Comparison of ENCODE assay signal across 9 cellular contexts in the genomic region with DNA sequence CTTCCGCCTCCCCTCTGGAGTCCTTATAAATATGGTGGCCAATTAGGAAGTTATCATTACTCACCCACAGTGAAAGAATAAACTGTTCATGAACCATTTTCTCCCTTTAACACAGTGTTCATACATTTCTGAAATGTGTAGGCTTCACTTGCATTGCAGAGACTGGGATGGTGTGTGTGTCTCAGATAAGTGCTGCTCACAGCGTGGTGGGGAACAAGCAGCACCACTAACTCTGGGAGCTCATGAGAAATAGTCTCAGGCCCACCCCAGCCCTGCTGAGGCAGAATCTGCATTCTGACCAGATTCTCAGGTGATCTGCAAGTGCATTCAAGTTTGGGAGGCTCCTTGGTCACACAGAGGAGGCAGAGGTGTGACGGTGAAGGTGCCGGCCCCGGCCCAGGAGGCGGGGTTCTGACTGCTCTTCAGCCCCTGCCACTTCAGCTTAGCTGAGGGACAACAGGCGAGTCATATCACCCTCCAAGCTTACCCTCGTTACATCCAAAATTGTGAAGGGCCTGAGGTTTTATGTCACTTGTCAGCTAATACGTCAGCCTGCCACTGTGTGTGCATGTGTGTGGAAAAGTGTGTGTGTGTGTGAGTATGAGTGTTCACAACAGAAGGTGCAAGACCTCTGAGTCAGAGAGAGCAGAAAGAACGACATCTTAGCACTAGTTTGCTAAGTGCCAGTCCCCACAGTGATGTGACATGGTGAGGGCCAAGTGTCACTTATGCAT. TPM values are rescaled to one million over a fixed set of nuclear protein-coding genes. Genes with fewer than 3 reads are reported as not detected.
A peak's percentile ranks its signal among the peaks of the same experiment; 100 is the strongest.
DNase-seq lines count a peak whose midpoint lies in the region; ATAC-seq and TF ChIP-seq lines count a peak whose summit lies in the region.
"Had no signal": no experiment of that assay in that cellular context is flagged by ENCODE, and none has a peak within 500 bp of the region (broad histone marks: within the 10 kb centered on the region; RNA-seq: fewer than 3 reads in every experiment).

No MANE protein-coding gene starts in this region.

- H3K9me3 ChIP-seq in MG63, result no peaks in the 10 kb centered on the region

- H3K27me3 ChIP-seq in ACC112 (ENCODE audit: insufficient read depth, low read length) (no peaks in the 10 kb centered on the region), MG63 (no peaks in the 10 kb centered on the region)

- H3K79me2 ChIP-seq in ACC112 (ENCODE audit: control insufficient read depth, insufficient read depth, low read length, unreplicated experiment), result peaks cover 18% of the 10 kb centered on the region

- no peak overlapping the region for H2AFZ ChIP-seq in ACC112 (ENCODE audit: low read length, unreplicated experiment)

- H3K4me1 ChIP-seq in ACC112 (ENCODE audit: control insufficient read depth, insufficient read depth, low read length, unreplicated experiment), result peaks cover 34% of the 10 kb centered on the region

- H3K27ac ChIP-seq in ACC112 (ENCODE audit: low read depth, low read length), result peak overlapping the region; percentile 77; the same call in 1 of the 2 replicates

- no peak for TF ChIP-seq CTCF in fibroblast of villous mesenchyme (IDR thresholded peaks at IDR 0.05; ENCODE audit: insufficient read depth, low read depth, low read length)

- peak; percentile 19 for ATAC-seq in GM19351 (IDR thresholded peaks at IDR 0.05; ENCODE audit: unreplicated experiment)
- ATAC-seq in HG03571 (IDR thresholded peaks at IDR 0.05; ENCODE audit: unreplicated experiment), result no peak

- peaks cover 9% of the 10 kb centered on the region for H3K36me3 ChIP-seq in ACC112 (ENCODE audit: insufficient read depth, low read length)
- H3K36me3 ChIP-seq in MG63, result peaks cover 24% of the 10 kb centered on the region

- H3K4me3 ChIP-seq in ACC112 (ENCODE audit: low read depth, low read length) (no peak overlapping the region), fibroblast of villous mesenchyme (ENCODE audit: low read depth, low read length) (no peak overlapping the region), MG63 (no peak overlapping the region)

- DNase-seq in M059J (ENCODE audit: low read depth) (peak; percentile 72), fibroblast of villous mesenchyme (ENCODE audit: low read depth) (peak; percentile 16), HuH-7.5 (ENCODE audit: low spot score) (no peak), MG63 (no peak), SW480 (ENCODE audit: low spot score) (no peak)
- DNase-seq: MM.1S had no signal

RNA-seq across cellular contexts. Expression of a gene that starts 34.7 kb away (rescaled TPM):
- total RNA-seq in M059J (2014; rRNA removed; shearing (Covaris generic)), result 77.3 and 164 TPM in 2 replicates
- total RNA-seq in fibroblast of villous mesenchyme, result 43.2 TPM in 2 replicates
- 20.1 and 26.4 TPM in 2 replicates for total RNA-seq in MG63 (2014; rRNA removed; shearing (Covaris generic); ENCODE audit: low replicate concordance)

Comparison
In these comparisons a context has a peak if more than half of its experiments do, and no peak if none do; other contexts are left out.
1. DNase-seq: peak in M059J (single experiment) and fibroblast of villous mesenchyme (single experiment); none in HuH-7.5 (single experiment), MG63 (single experiment) and SW480 (single experiment).